Comparison of ENCODE assay signal across 15 cellular contexts in the genomic region with DNA sequence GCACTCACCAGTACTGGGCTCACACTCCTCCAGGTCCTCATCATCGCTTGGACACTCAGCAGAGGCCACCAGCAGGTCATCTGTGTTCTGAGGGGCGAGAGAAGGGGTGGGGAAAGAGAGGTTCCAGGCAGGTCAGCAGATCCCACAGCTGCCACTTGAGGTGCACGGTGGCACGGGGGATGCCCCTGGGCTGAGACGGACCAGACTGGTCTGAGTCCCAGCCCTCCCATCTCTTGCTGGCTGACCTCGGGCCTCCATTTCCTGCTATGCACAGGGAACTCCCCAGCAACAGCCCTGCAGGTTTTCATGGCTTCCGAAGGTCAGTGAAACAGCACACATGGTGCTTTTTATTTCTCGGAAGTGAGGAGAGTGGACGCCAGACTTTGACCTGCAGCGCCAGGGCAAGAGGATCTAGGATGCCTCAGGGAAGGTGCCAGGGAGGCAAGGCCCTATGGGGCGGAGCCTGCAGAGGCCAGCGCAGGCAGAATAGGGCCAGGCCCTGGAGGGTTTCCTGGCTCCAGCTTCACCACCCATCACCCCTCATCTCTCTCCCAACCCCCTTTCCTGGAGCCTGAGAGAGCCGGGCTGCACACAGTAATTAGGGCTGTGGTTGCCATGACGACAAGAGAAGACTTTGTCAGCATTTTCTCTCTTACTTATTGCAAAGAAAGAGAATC. TPM values are rescaled to one million over a fixed set of nuclear protein-coding genes. Genes with fewer than 3 reads are reported as not detected.
DNase-seq lines count a peak whose midpoint lies in the region; ATAC-seq, FAIRE-seq and TF ChIP-seq lines count a peak whose summit lies in the region.
"Had no signal": no experiment of that assay in that cellular context is flagged by ENCODE, and none has a peak within 500 bp of the region (broad histone marks: within the 10 kb centered on the region; RNA-seq: fewer than 3 reads in every experiment).

No MANE protein-coding gene starts in this region.

- 35 to 41% (median 38%) methylated on average over 14 of the region's 14 CpGs for whole genome bisulfite sequencing in small intestine, 3 donors

- H3K36me3 Mint-ChIP-seq in WTC11: no peaks in the 10 kb centered on the region
- H3K36me3 Mint-ChIP-seq: activated naive CD4-positive, alpha-beta T cell treated with anti-CD3 and anti-CD28 coated beads, Interleukin-2, amount 50 U/mL, for 24 hours had no signal

- FAIRE-seq in kidney (lab: Jason Lieb, UNC) (no peak), small intestine (lab: Jason Lieb, UNC) (no peak)
- FAIRE-seq: G401.6 had no signal

- POLR2A ChIA-PET in WTC11 (lab: Charles Lee): interaction anchor here (0.9 kb wide), 1 partner anchor 22 kb away, joined by 3 read pairs; no protein-coding TSS in a partner anchor

- intact Hi-C loops in kidney (cut with DNase I): no loop called here

- peak overlapping the region; percentile 28 to 57 for H3K4me3 ChIP-seq in kidney (ENCODE audit: low read length in 2 of 2)
- no peak overlapping the region for H3K4me3 ChIP-seq in small intestine (ENCODE audit: low read depth in 1 of 2, low read length in 2 of 2)
- H3K4me3 ChIP-seq: tibial artery had no signal

- no peaks in the 10 kb centered on the region; the same call in 1 of the 2 replicates for H3K27me3 Mint-ChIP-seq in WTC11 (ENCODE audit: low read depth)
- H3K27me3 Mint-ChIP-seq: activated naive CD4-positive, alpha-beta T cell treated with anti-CD3 and anti-CD28 coated beads, Interleukin-2, amount 50 U/mL, for 24 hours had no signal

- H3K27ac Mint-ChIP-seq in WTC11: no peak overlapping the region
- H3K27ac Mint-ChIP-seq: activated naive CD4-positive, alpha-beta T cell treated with anti-CD3 and anti-CD28 coated beads, Interleukin-2, amount 50 U/mL, for 24 hours had no signal

- CTCF ChIA-PET in WTC11 (lab: Charles Lee): interaction anchor here (0.7 to 3.1 kb wide), 8 partner anchors 10 to 172 kb away, joined by 3 to 19 read pairs (median 3); no protein-coding TSS in a partner anchor

- TF ChIP-seq CTCF in WTC11 (IDR thresholded peaks at IDR 0.05): no peak
- TF ChIP-seq CTCF in kidney (IDR thresholded peaks at IDR 0.05; ENCODE audit: borderline replicate concordance, extremely low read depth, insufficient read depth): no peak

- no peaks in the 10 kb centered on the region for H3K27me3 ChIP-seq in small intestine (ENCODE audit: control insufficient read depth in 2 of 2, insufficient read depth in 2 of 2, low read length in 2 of 2)
- H3K27me3 ChIP-seq: tibial artery had no signal

- H3K4me1 ChIP-seq in kidney (ENCODE audit: control insufficient read depth in 1 of 2, insufficient read depth in 1 of 2, low read depth in 1 of 2, low read length in 2 of 2): peaks cover 25 to 26% of the 10 kb centered on the region in 2 donors
- H3K4me1 ChIP-seq in small intestine (ENCODE audit: control insufficient read depth in 2 of 2, insufficient read depth in 1 of 2, low read depth in 1 of 2, low read length in 1 of 2): peaks cover 0 to 2% of the 10 kb centered on the region in 2 donors
- H3K4me1 ChIP-seq: tibial artery had no signal

- peak overlapping the region in 1 of 2 donors; percentile 4 for H3K9ac ChIP-seq in kidney (ENCODE audit: low read length in 2 of 2)

- peak; percentile 14 for DNase-seq in DMS53 (lab: John Stamatoyannopoulos, UW)
- no peak for DNase-seq in DMS53 treated with DMSO at 0.1 percent for 48 hours (lab: John Stamatoyannopoulos, UW; ENCODE audit: unreplicated experiment)
- no peak for DNase-seq in WTC11 (ENCODE audit: low spot score)
- no peak for DNase-seq in kidney
- peak; percentile 72 for DNase-seq in small intestine
- DNase-seq in AG20443 (ENCODE audit: low spot score): no peak
- DNase-seq: 8988T; stimulated activated CD4-positive, alpha-beta T cell treated with anti-CD3 and anti-CD28 coated beads, Interleukin-4, amount 100 ng/mL, for 1 hour had no signal

- peaks cover 0 to 3% of the 10 kb centered on the region in 2 donors for H3K36me3 ChIP-seq in kidney (ENCODE audit: control insufficient read depth in 1 of 2, insufficient read depth in 2 of 2, low read length in 2 of 2)
- no peaks in the 10 kb centered on the region for H3K36me3 ChIP-seq in small intestine (ENCODE audit: control insufficient read depth in 2 of 2, insufficient read depth in 2 of 2, low read length in 2 of 2)

- peaks cover 11% of the 10 kb centered on the region for H3K4me1 Mint-ChIP-seq in WTC11

- H3K27ac ChIP-seq in kidney (ENCODE audit: low read depth in 2 of 2, low read length in 2 of 2): peak overlapping the region; percentile 74 to 87
- peak overlapping the region in 1 of 2 donors; percentile 43 for H3K27ac ChIP-seq in small intestine (ENCODE audit: low read depth in 1 of 2, low read length in 1 of 2)
- H3K27ac ChIP-seq: tibial artery had no signal

- H3K9me3 ChIP-seq in kidney (ENCODE audit: control insufficient read depth in 1 of 2, low read length in 2 of 2) (no peaks in the 10 kb centered on the region), small intestine (ENCODE audit: control insufficient read depth, low read depth) (no peaks in the 10 kb centered on the region)
- H3K9me3 ChIP-seq: tibial artery had no signal

- no peaks in the 10 kb centered on the region for H3K9me3 Mint-ChIP-seq in WTC11
- H3K9me3 Mint-ChIP-seq: activated naive CD4-positive, alpha-beta T cell treated with anti-CD3 and anti-CD28 coated beads, Interleukin-2, amount 50 U/mL, for 24 hours had no signal

- H3K4me3 Mint-ChIP-seq in WTC11: no peak overlapping the region
- H3K4me3 Mint-ChIP-seq: activated naive CD4-positive, alpha-beta T cell treated with anti-CD3 and anti-CD28 coated beads, Interleukin-2, amount 50 U/mL, for 24 hours had no signal

- peak; percentile 33 for ATAC-seq in WTC11
- no peak for ATAC-seq in GM21619 (IDR thresholded peaks at IDR 0.05; ENCODE audit: unreplicated experiment)
- ATAC-seq in GM21576 (IDR thresholded peaks at IDR 0.05; ENCODE audit: unreplicated experiment): no peak
- ATAC-seq: activated CD4-positive, CD25-positive, alpha-beta regulatory T cell treated with anti-CD3 and anti-CD28 coated beads, Interleukin-2, amount 50 U/mL, for 24 hours had no signal

TF ChIP-seq in WTC11, 78 proteins besides CTCF, POLR2A, EP300 and RAD21:
- TF ChIP-seq, protein P1, sequence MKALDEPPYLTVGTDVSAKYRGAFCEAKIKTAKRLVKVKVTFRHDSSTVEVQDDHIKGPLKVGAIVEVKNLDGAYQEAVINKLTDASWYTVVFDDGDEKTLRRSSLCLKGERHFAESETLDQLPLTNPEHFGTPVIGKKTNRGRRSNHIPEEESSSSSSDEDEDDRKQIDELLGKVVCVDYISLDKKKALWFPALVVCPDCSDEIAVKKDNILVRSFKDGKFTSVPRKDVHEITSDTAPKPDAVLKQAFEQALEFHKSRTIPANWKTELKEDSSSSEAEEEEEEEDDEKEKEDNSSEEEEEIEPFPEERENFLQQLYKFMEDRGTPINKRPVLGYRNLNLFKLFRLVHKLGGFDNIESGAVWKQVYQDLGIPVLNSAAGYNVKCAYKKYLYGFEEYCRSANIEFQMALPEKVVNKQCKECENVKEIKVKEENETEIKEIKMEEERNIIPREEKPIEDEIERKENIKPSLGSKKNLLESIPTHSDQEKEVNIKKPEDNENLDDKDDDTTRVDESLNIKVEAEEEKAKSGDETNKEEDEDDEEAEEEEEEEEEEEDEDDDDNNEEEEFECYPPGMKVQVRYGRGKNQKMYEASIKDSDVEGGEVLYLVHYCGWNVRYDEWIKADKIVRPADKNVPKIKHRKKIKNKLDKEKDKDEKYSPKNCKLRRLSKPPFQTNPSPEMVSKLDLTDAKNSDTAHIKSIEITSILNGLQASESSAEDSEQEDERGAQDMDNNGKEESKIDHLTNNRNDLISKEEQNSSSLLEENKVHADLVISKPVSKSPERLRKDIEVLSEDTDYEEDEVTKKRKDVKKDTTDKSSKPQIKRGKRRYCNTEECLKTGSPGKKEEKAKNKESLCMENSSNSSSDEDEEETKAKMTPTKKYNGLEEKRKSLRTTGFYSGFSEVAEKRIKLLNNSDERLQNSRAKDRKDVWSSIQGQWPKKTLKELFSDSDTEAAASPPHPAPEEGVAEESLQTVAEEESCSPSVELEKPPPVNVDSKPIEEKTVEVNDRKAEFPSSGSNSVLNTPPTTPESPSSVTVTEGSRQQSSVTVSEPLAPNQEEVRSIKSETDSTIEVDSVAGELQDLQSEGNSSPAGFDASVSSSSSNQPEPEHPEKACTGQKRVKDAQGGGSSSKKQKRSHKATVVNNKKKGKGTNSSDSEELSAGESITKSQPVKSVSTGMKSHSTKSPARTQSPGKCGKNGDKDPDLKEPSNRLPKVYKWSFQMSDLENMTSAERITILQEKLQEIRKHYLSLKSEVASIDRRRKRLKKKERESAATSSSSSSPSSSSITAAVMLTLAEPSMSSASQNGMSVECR (CRISPR knock-in tag; IDR thresholded peaks at IDR 0.05; ENCODE audit: borderline replicate concordance): no peak
- TF ChIP-seq, protein P2, sequence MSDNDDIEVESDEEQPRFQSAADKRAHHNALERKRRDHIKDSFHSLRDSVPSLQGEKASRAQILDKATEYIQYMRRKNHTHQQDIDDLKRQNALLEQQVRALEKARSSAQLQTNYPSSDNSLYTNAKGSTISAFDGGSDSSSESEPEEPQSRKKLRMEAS (CRISPR knock-in tag; IDR thresholded peaks at IDR 0.05): peak; percentile 22; the same call in 1 of the 2 replicates

RNA-seq across cellular contexts. Expression of gene SLC22A12, which starts 29.4 kb away (rescaled TPM):
- not detected in 3 replicates for total RNA-seq in WTC11 (2021)
- 5.3 TPM for total RNA-seq in kidney
- 85.9 TPM for polyA plus RNA-seq in kidney (ENCODE audit: insufficient read depth, low read depth, low replicate concordance)
- polyA plus RNA-seq in small intestine: not detected
- total RNA-seq: esophagus mucosa had no signal

Comparison
In these comparisons a context has a peak if more than half of its experiments do, and no peak if none do; other contexts are left out.
1. DNase-seq: peak in DMS53 (single experiment) and small intestine (single experiment); none in DMS53 treated with DMSO at 0.1 percent for 48 hours (single experiment), WTC11 (single experiment), kidney (single experiment) and AG20443 (single experiment).
2. H3K4me3 ChIP-seq: peak in kidney (2 of 2); none in small intestine (0 of 2).